8 cellular contexts compared by ENCODE assay signal in the genomic region with DNA sequence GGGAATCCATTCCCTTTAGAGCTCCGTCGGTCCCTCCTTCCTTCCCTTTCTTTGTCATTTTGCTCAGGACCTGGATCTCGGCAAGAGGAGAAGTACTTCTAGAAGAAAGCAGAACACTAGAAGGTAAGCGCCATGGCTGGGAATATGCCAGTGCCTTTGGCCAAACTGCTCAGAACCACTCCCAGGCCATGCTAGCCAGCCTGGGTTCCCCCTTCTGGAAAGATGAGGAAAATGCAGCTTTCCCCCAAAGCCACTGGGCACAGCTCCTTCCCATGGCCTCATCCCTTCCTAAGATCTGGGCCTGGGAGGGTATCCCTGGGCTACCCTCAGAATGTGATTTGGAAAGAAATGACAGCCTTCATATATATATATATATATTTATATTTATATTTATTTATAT. TPM values are rescaled to one million over a fixed set of nuclear protein-coding genes. Genes with fewer than 3 reads are reported as not detected.
DNase-seq lines count a peak whose midpoint lies in the region; ATAC-seq and TF ChIP-seq lines count a peak whose summit lies in the region.

No MANE protein-coding gene starts in this region.

- peak; percentile 13 for DNase-seq in COLO829 (ENCODE audit: low spot score)
- peak; percentile 39 for DNase-seq in astrocyte of the cerebellum (ENCODE audit: low read depth)
- no peak for DNase-seq in left colon
- DNase-seq in T1000 (lab: John Stamatoyannopoulos, UW): no peak
- DNase-seq in activated gamma-delta T cell (lab: John Stamatoyannopoulos, UW): no peak
- DNase-seq in GM19240 (ENCODE audit: insufficient read length, low spot score): no peak

- ATAC-seq in left colon (peak; percentile 87), HG03354 (IDR thresholded peaks at IDR 0.05; ENCODE audit: poor library complexity, severe bottlenecking, unreplicated experiment) (no peak)

- peak; percentile 72 for TF ChIP-seq CTCF in astrocyte of the cerebellum (IDR thresholded peaks at IDR 0.05; ENCODE audit: low read depth, low read length, missing control alignments)

- intact Hi-C loops in left colon (cut with DNase I, micrococcal nuclease): no loop called here

- in situ Hi-C loops in astrocyte of the cerebellum (cut with HindIII; ENCODE audit: low sequenced_read_pairs): no loop called here

- no peak overlapping the region for H3K4me3 ChIP-seq in astrocyte of the cerebellum (ENCODE audit: low read depth, low read length)

- no peak for TF ChIP-seq EP300 in Ishikawa (IDR thresholded peaks at IDR 0.05; ENCODE audit: borderline replicate concordance)

- TF ChIP-seq RAD21 in Ishikawa (IDR thresholded peaks at IDR 0.05; ENCODE audit: low read depth): peak; percentile 71

TF ChIP-seq in Ishikawa, 13 proteins besides CTCF, POLR2A, EP300 and RAD21:
- TF ChIP-seq REST (IDR thresholded peaks at IDR 0.05; ENCODE audit: low read depth): no peak
- TF ChIP-seq MAX (IDR thresholded peaks at IDR 0.05): no peak
- TF ChIP-seq, protein P1, sequence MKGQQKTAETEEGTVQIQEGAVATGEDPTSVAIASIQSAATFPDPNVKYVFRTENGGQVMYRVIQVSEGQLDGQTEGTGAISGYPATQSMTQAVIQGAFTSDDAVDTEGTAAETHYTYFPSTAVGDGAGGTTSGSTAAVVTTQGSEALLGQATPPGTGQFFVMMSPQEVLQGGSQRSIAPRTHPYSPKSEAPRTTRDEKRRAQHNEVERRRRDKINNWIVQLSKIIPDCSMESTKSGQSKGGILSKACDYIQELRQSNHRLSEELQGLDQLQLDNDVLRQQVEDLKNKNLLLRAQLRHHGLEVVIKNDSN (IDR thresholded peaks at IDR 0.05): no peak
- TF ChIP-seq TEAD4 (IDR thresholded peaks at IDR 0.05): no peak
- TF ChIP-seq TAF1 (IDR thresholded peaks at IDR 0.05; ENCODE audit: low read depth): no peak
- no peak for TF ChIP-seq ZBTB7A (IDR thresholded peaks at IDR 0.05; ENCODE audit: low read depth)
- TF ChIP-seq NFIC (IDR thresholded peaks at IDR 0.05): no peak
- TF ChIP-seq EGR1 (IDR thresholded peaks at IDR 0.05): no peak
- no peak for TF ChIP-seq CEBPB (IDR thresholded peaks at IDR 0.05)
- no peak for TF ChIP-seq YY1 (IDR thresholded peaks at IDR 0.05; ENCODE audit: low read depth)
- no peak for TF ChIP-seq CREB1 (IDR thresholded peaks at IDR 0.05; ENCODE audit: low read depth)
- no peak for TF ChIP-seq FOXM1 (IDR thresholded peaks at IDR 0.05; ENCODE audit: borderline replicate concordance, low read depth)

RNA-seq across cellular contexts. Expression of gene ISL2, which starts 6.3 kb away (rescaled TPM):
- under 1 TPM; 0.24 to 0.95 TPM for total RNA-seq in left colon

RNA-seq across cellular contexts. Expression of gene ETFA, which starts 19.0 kb away (rescaled TPM):
- total RNA-seq in left colon: 100 to 1,000 TPM; 271 to 289 TPM

Comparison
In these comparisons a context has a peak if more than half of its experiments do, and no peak if none do; other contexts are left out.
1. DNase-seq: peak in COLO829 (single experiment) and astrocyte of the cerebellum (single experiment); none in left colon (0 of 2), T1000 (single experiment), activated gamma-delta T cell (single experiment) and GM19240 (single experiment).